27 cellular contexts compared by ENCODE assay signal in genomic region chr1:201742955-201743805, GRCh38.
DNase-seq lines count a peak whose midpoint lies in the region; ATAC-seq and TF ChIP-seq lines count a peak whose summit lies in the region.
"Had no signal": no experiment of that assay in that cellular context is flagged by ENCODE, and none has a peak within 500 bp of the region (broad histone marks: within the 10 kb centered on the region; RNA-seq: fewer than 3 reads in every experiment).

No MANE protein-coding gene starts in this region.

- peak overlapping the region; percentile 91 for H3K27ac ChIP-seq in left ventricle myocardium inferior (replicated peaks)
- peak overlapping the region; percentile 15 to 91 for H3K27ac ChIP-seq in tibial artery
- H3K27ac ChIP-seq in prostate gland: no peak overlapping the region
- H3K27ac ChIP-seq: C4-2B, Peyer's patch, SJSA1 had no signal

- H3K27me3 ChIP-seq in left ventricle myocardium inferior (ENCODE audit: low read depth) (no peaks in the 10 kb centered on the region), adipocyte (replicated peaks; ENCODE audit: control insufficient read depth, insufficient read depth, low read length) (no peaks in the 10 kb centered on the region), tibial artery (no peaks in the 10 kb centered on the region), prostate gland (replicated peaks; ENCODE audit: insufficient read depth) (no peaks in the 10 kb centered on the region)
- H3K27me3 ChIP-seq: Peyer's patch, SJSA1 had no signal

- H3K27ac Mint-ChIP-seq in nephron progenitor cell: peak overlapping the region; percentile 18
- H3K27ac Mint-ChIP-seq: activated B cell treated with CpG ODN at 0.5 μM for 24 hours; activated CD8-positive, alpha-beta memory T cell treated with anti-CD3 and anti-CD28 coated beads, Interleukin-2, amount 10 ng/mL, durations not matched to agents 7 days and 5 days; effector memory CD8-positive, alpha-beta T cell; stimulated activated naive CD8-positive, alpha-beta T cell treated with anti-CD3 and anti-CD28 coated beads, Interleukin-15, Interleukin-2, amounts not matched to agents 100 ng/mL and 50 ng/mL, for 24 hours had no signal

- no peak for ATAC-seq in Right ventricle myocardium superior (ENCODE audit: poor library complexity)
- ATAC-seq: activated CD8-positive, alpha-beta memory T cell treated with anti-CD3 and anti-CD28 coated beads, Interleukin-2, amount 10 ng/mL, durations not matched to agents 7 days and 5 days; effector memory CD8-positive, alpha-beta T cell had no signal

- no peak overlapping the region for H3K4me3 Mint-ChIP-seq in nephron progenitor cell
- H3K4me3 Mint-ChIP-seq: activated B cell treated with CpG ODN at 0.5 μM for 24 hours; activated CD8-positive, alpha-beta memory T cell treated with anti-CD3 and anti-CD28 coated beads, Interleukin-2, amount 10 ng/mL, durations not matched to agents 7 days and 5 days; effector memory CD8-positive, alpha-beta T cell; stimulated activated naive CD8-positive, alpha-beta T cell treated with anti-CD3 and anti-CD28 coated beads, Interleukin-15, Interleukin-2, amounts not matched to agents 100 ng/mL and 50 ng/mL, for 24 hours had no signal

- intact Hi-C loops in left ventricle myocardium inferior (cut with micrococcal nuclease): no loop called here
- intact Hi-C loops in Right ventricle myocardium superior (cut with DNase I): no loop called here
- intact Hi-C loops in tibial artery (cut with DNase I; ENCODE audit: low total_unique reads): no loop called here
- intact Hi-C loops in prostate gland (cut with DNase I): no loop called here

- WGBS in prostate gland: 91% methylated on average over 5 of the region's 5 CpGs

- H3K4me3 ChIP-seq in left ventricle myocardium inferior: peak overlapping the region; percentile 84
- peak overlapping the region; percentile 89 for H3K4me3 ChIP-seq in adipocyte (ENCODE audit: low read length)
- H3K4me3 ChIP-seq in tibial artery: peak overlapping the region in 1 of 2 donors; percentile 12
- H3K4me3 ChIP-seq in prostate gland: no peak overlapping the region
- H3K4me3 ChIP-seq: coronary artery, Peyer's patch, SJSA1, skin epidermis had no signal

- H3K9me3 ChIP-seq in left ventricle myocardium inferior (replicated peaks): no peaks in the 10 kb centered on the region
- H3K9me3 ChIP-seq in adipocyte (ENCODE audit: control insufficient read depth, low read length): no peaks in the 10 kb centered on the region
- H3K9me3 ChIP-seq in tibial artery: no peaks in the 10 kb centered on the region
- H3K9me3 ChIP-seq in prostate gland: no peaks in the 10 kb centered on the region
- H3K9me3 ChIP-seq: Peyer's patch, SJSA1 had no signal

- no peaks in the 10 kb centered on the region for H3K9me3 Mint-ChIP-seq in nephron progenitor cell
- H3K9me3 Mint-ChIP-seq: activated B cell treated with CpG ODN at 0.5 μM for 24 hours; effector memory CD8-positive, alpha-beta T cell; stimulated activated naive CD8-positive, alpha-beta T cell treated with anti-CD3 and anti-CD28 coated beads, Interleukin-15, Interleukin-2, amounts not matched to agents 100 ng/mL and 50 ng/mL, for 24 hours had no signal

- H3K4me1 ChIP-seq in left ventricle myocardium inferior (peaks cover 100% of the 10 kb centered on the region), adipocyte (ENCODE audit: control insufficient read depth, insufficient read depth, low read length) (peaks cover 73% of the 10 kb centered on the region), tibial artery (peaks cover 5 to 72% (median 48%) of the 10 kb centered on the region in 4 donors), prostate gland (replicated peaks) (no peaks in the 10 kb centered on the region)

- peak overlapping the region; percentile 97 for H3K9ac ChIP-seq in adipocyte (ENCODE audit: low read length)

- TF ChIP-seq CTCF in left ventricle myocardium inferior (IDR thresholded peaks at IDR 0.05; ENCODE audit: borderline replicate concordance) (no peak), nephron progenitor cell (IDR thresholded peaks at IDR 0.05) (no peak), tibial artery (IDR thresholded peaks at IDR 0.05) (no peak), prostate gland (IDR thresholded peaks at IDR 0.05) (no peak)

- peaks cover 63% of the 10 kb centered on the region for H3K4me1 Mint-ChIP-seq in nephron progenitor cell

- peaks cover 3% of the 10 kb centered on the region for H3K27me3 Mint-ChIP-seq in nephron progenitor cell (ENCODE audit: low read depth, poor library complexity)

- H3K36me3 ChIP-seq in left ventricle myocardium inferior: peaks cover 14% of the 10 kb centered on the region
- H3K36me3 ChIP-seq in adipocyte (ENCODE audit: control insufficient read depth, insufficient read depth, low read length, severe bottlenecking): peaks cover 47% of the 10 kb centered on the region
- no peaks in the 10 kb centered on the region for H3K36me3 ChIP-seq in tibial artery
- no peaks in the 10 kb centered on the region for H3K36me3 ChIP-seq in prostate gland
- H3K36me3 ChIP-seq: Peyer's patch, SJSA1 had no signal

- peaks cover 18% of the 10 kb centered on the region for H3K36me3 Mint-ChIP-seq in nephron progenitor cell (ENCODE audit: low read depth)
- H3K36me3 Mint-ChIP-seq: activated CD8-positive, alpha-beta memory T cell treated with anti-CD3 and anti-CD28 coated beads, Interleukin-2, amount 10 ng/mL, durations not matched to agents 7 days and 5 days had no signal

- no peak for TF ChIP-seq POLR2A in prostate gland (IDR thresholded peaks at IDR 0.05)

- DNase-seq in left ventricle myocardium inferior: no peak
- DNase-seq in Right ventricle myocardium superior: no peak
- no peak for DNase-seq in adipocyte (ENCODE audit: low read depth)
- no peak for DNase-seq in nephron progenitor cell
- DNase-seq in tibial artery: no peak
- no peak for DNase-seq in OCI-M2 (lab: John Stamatoyannopoulos, UW; ENCODE audit: unreplicated experiment)
- DNase-seq in inferior parietal cortex (ENCODE audit: extremely low spot score): no peak
- no peak for DNase-seq in prostate gland (ENCODE audit: low spot score)
- DNase-seq: activated B cell treated with CpG ODN at 0.5 μM for 24 hours; activated CD4-positive, alpha-beta T cell treated with anti-CD3 and anti-CD28 coated beads, Interleukin-2, amount 50 U/mL, for 1 hour; activated CD8-positive, alpha-beta memory T cell treated with anti-CD3 and anti-CD28 coated beads, Interleukin-2, amount 10 ng/mL, durations not matched to agents 7 days and 5 days; activated naive CD4-positive, alpha-beta T cell treated with Interleukin-2 at 50 U/mL for 16 hours; activated T-cell treated with anti-CD3 and anti-CD28 coated beads, Interleukin-2, amount 50 U/mL, for 48 hours; DMS79 treated with DMSO at 0.1 percent for 48 hours; effector memory CD8-positive, alpha-beta T cell; erythroblast; kidney glomerular epithelial cell; NCI-H1694; NCI-H2171; NCI-H524; Peyer's patch; T-helper 1 cell had no signal

Comparison
In these comparisons a context has a peak if more than half of its experiments do, and no peak if none do; other contexts are left out.
1. H3K27ac ChIP-seq: peak in left ventricle myocardium inferior (single experiment) and tibial artery (2 of 2); none in prostate gland (0 of 2).
2. H3K4me3 ChIP-seq: peak in left ventricle myocardium inferior (single experiment) and adipocyte (single experiment); none in prostate gland (0 of 2).